ENCODE assay signal across 1 cellular context in genomic region chr19:39412100-39412866, GRCh38.
TF ChIP-seq lines count a peak whose summit lies in the region.

A gene with protein sequence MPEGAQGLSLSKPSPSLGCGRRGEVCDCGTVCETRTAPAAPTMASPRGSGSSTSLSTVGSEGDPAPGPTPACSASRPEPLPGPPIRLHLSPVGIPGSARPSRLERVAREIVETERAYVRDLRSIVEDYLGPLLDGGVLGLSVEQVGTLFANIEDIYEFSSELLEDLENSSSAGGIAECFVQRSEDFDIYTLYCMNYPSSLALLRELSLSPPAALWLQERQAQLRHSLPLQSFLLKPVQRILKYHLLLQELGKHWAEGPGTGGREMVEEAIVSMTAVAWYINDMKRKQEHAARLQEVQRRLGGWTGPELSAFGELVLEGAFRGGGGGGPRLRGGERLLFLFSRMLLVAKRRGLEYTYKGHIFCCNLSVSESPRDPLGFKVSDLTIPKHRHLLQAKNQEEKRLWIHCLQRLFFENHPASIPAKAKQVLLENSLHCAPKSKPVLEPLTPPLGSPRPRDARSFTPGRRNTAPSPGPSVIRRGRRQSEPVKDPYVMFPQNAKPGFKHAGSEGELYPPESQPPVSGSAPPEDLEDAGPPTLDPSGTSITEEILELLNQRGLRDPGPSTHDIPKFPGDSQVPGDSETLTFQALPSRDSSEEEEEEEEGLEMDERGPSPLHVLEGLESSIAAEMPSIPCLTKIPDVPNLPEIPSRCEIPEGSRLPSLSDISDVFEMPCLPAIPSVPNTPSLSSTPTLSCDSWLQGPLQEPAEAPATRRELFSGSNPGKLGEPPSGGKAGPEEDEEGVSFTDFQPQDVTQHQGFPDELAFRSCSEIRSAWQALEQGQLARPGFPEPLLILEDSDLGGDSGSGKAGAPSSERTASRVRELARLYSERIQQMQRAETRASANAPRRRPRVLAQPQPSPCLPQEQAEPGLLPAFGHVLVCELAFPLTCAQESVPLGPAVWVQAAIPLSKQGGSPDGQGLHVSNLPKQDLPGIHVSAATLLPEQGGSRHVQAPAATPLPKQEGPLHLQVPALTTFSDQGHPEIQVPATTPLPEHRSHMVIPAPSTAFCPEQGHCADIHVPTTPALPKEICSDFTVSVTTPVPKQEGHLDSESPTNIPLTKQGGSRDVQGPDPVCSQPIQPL (N-terminal part only) (plus strand): TSS chr19:39412669. CDS start chr19:39414087, 1,418 bp downstream.

TF ChIP-seq in HepG2, 621 proteins besides CTCF, POLR2A, EP300 and RAD21 (continued from another document and continues in another):
- TF ChIP-seq ARID3A (IDR thresholded peaks at IDR 0.05; ENCODE audit: low read depth, low read length) (peak; percentile 93), HINFP (CRISPR knock-in tag; IDR thresholded peaks at IDR 0.05; ENCODE audit: low read depth) (peak; percentile 58; the same call in 1 of the 2 replicates), PRDM4 (CRISPR knock-in tag; IDR thresholded peaks at IDR 0.05; ENCODE audit: borderline replicate concordance) (no peak), ZNF160 (CRISPR knock-in tag; IDR thresholded peaks at IDR 0.05) (no peak; the same call in 1 of the 2 replicates), ZNF550 (CRISPR knock-in tag; IDR thresholded peaks at IDR 0.05; ENCODE audit: borderline replicate concordance) (no peak), MAFF (IDR thresholded peaks at IDR 0.05; ENCODE audit: low read depth, low read length) (no peak), ZNF101 (CRISPR knock-in tag; IDR thresholded peaks at IDR 0.05; ENCODE audit: borderline replicate concordance, low read depth) (no peak), ZNF788 (CRISPR knock-in tag; IDR thresholded peaks at IDR 0.05; ENCODE audit: borderline replicate concordance) (no peak; the same call in 1 of the 2 replicates), RARA (CRISPR knock-in tag; IDR thresholded peaks at IDR 0.05) (no peak), ZBTB14 (CRISPR knock-in tag; IDR thresholded peaks at IDR 0.05) (peak; percentile 18; the same call in 1 of the 2 replicates), ZNF609 (CRISPR knock-in tag; IDR thresholded peaks at IDR 0.05; ENCODE audit: borderline replicate concordance) (peak; percentile 36; the same call in 1 of the 2 replicates), PREB (CRISPR knock-in tag; IDR thresholded peaks at IDR 0.05) (no peak), ARNT2 (CRISPR knock-in tag; IDR thresholded peaks at IDR 0.05; ENCODE audit: low read depth) (0 out of 2 replicates have a peak, but pooled peaks have one; percentile 41), FOXM1 (CRISPR knock-in tag; IDR thresholded peaks at IDR 0.05) (no peak), ZNF850 (CRISPR knock-in tag; conservative IDR thresholded peaks at IDR 0.05) (0 out of 2 replicates have a peak, but pooled peaks have one; percentile 62), ZNF121 (CRISPR knock-in tag; IDR thresholded peaks at IDR 0.05) (peak; percentile 57), TAF1 (CRISPR knock-in tag; IDR thresholded peaks at IDR 0.05) (no peak), CBFB (CRISPR knock-in tag; IDR thresholded peaks at IDR 0.05) (peak; percentile 64), NFYB (CRISPR knock-in tag; IDR thresholded peaks at IDR 0.05) (peak; percentile 80), ZBTB21 (CRISPR knock-in tag; IDR thresholded peaks at IDR 0.05) (no peak), ZNF616 (CRISPR knock-in tag; IDR thresholded peaks at IDR 0.05; ENCODE audit: low read depth) (no peak), ZFP41 (CRISPR knock-in tag; IDR thresholded peaks at IDR 0.05; ENCODE audit: borderline replicate concordance) (no peak), RFX3 (CRISPR knock-in tag; IDR thresholded peaks at IDR 0.05) (no peak; the same call in 1 of the 2 replicates), ZNF597 (CRISPR knock-in tag; IDR thresholded peaks at IDR 0.05) (no peak), MIER3 (CRISPR knock-in tag; IDR thresholded peaks at IDR 0.05; ENCODE audit: borderline replicate concordance) (no peak), ZFX (CRISPR knock-in tag; IDR thresholded peaks at IDR 0.05; ENCODE audit: low read depth) (0 out of 2 replicates have a peak, but pooled peaks have one; percentile 16)
- TF ChIP-seq, protein P1, sequence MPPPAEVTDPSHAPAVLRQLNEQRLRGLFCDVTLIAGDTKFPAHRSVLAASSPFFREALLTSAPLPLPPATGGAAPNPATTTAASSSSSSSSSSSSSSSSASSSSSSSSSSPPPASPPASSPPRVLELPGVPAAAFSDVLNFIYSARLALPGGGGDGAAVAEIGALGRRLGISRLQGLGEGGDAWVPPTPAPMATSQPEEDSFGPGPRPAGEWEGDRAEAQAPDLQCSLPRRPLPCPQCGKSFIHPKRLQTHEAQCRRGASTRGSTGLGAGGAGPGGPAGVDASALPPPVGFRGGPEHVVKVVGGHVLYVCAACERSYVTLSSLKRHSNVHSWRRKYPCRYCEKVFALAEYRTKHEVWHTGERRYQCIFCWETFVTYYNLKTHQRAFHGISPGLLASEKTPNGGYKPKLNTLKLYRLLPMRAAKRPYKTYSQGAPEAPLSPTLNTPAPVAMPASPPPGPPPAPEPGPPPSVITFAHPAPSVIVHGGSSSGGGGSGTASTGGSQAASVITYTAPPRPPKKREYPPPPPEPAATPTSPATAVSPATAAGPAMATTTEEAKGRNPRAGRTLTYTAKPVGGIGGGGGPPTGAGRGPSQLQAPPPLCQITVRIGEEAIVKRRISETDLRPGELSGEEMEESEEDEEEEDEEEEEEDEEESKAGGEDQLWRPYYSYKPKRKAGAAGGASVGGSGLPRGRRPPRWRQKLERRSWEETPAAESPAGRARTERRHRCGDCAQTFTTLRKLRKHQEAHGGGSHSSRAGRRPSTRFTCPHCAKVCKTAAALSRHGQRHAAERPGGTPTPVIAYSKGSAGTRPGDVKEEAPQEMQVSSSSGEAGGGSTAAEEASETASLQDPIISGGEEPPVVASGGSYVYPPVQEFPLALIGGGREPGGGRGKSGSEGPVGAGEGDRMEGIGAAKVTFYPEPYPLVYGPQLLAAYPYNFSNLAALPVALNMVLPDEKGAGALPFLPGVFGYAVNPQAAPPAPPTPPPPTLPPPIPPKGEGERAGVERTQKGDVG (CRISPR knock-in tag; IDR thresholded peaks at IDR 0.05; ENCODE audit: borderline replicate concordance): no peak; the same call in 1 of the 2 replicates
- TF ChIP-seq, protein P2, sequence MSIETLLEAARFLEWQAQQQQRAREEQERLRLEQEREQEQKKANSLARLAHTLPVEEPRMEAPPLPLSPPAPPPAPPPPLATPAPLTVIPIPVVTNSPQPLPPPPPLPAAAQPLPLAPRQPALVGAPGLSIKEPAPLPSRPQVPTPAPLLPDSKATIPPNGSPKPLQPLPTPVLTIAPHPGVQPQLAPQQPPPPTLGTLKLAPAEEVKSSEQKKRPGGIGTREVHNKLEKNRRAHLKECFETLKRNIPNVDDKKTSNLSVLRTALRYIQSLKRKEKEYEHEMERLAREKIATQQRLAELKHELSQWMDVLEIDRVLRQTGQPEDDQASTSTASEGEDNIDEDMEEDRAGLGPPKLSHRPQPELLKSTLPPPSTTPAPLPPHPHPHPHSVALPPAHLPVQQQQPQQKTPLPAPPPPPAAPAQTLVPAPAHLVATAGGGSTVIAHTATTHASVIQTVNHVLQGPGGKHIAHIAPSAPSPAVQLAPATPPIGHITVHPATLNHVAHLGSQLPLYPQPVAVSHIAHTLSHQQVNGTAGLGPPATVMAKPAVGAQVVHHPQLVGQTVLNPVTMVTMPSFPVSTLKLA (IDR thresholded peaks at IDR 0.05): peak; percentile 65
